In genomic region chr5:92850886-92851285, GRCh38 we compare ENCODE assay signal across 22 cellular contexts.
DNase-seq lines count a peak whose midpoint lies in the region; ATAC-seq and TF ChIP-seq lines count a peak whose summit lies in the region.
"Had no signal": no experiment of that assay in that cellular context is flagged by ENCODE, and none has a peak within 500 bp of the region (broad histone marks: within the 10 kb centered on the region; RNA-seq: fewer than 3 reads in every experiment).

No MANE protein-coding gene starts in this region.

- DNase-seq in DMS53 (lab: John Stamatoyannopoulos, UW) (peak; percentile 75), MG63 (peak; percentile 36), SHP77 treated with DMSO at 0.1 percent for 48 hours (lab: John Stamatoyannopoulos, UW) (peak; percentile 60), dedifferentiated amniotic fluid mesenchymal stem cell (ENCODE audit: extremely low spot score) (no peak)
- DNase-seq: Calu3; CD4-positive, alpha-beta memory T cell; DMS79 treated with DMSO at 0.1 percent for 48 hours; H9; Karpas-422; MM.1S; NCI-H1092 treated with DMSO at 0.1 percent for 48 hours; NCI-H1694; NCI-H2107; NCI-H226; NCI-H526; OCI-M1; SIG-M5 had no signal

- H3K27me3 Mint-ChIP-seq in nephron (ENCODE audit: low read depth): no peaks in the 10 kb centered on the region
- H3K27me3 Mint-ChIP-seq: CD4-positive, alpha-beta memory T cell; IgD-negative memory B cell had no signal

- no peaks in the 10 kb centered on the region for H3K27me3 ChIP-seq in MG63
- H3K27me3 ChIP-seq: BLaER1 had no signal

- H3K4me1 Mint-ChIP-seq in nephron: peaks cover 22% of the 10 kb centered on the region
- H3K4me1 Mint-ChIP-seq: CD4-positive, alpha-beta memory T cell; H9; IgD-negative memory B cell had no signal

- peaks cover 4% of the 10 kb centered on the region for H3K9me3 ChIP-seq in MG63
- H3K9me3 ChIP-seq: BLaER1 had no signal

- no peak overlapping the region for H3K4me3 Mint-ChIP-seq in nephron
- H3K4me3 Mint-ChIP-seq: CD4-positive, alpha-beta memory T cell; H9; IgD-negative memory B cell had no signal

- no peaks in the 10 kb centered on the region for H3K36me3 Mint-ChIP-seq in nephron (ENCODE audit: low read depth)
- H3K36me3 Mint-ChIP-seq: CD4-positive, alpha-beta memory T cell; IgD-negative memory B cell had no signal

- H3K27ac Mint-ChIP-seq in nephron: peak overlapping the region in 2 of 3 experiments; percentile 56 to 67
- H3K27ac Mint-ChIP-seq: CD4-positive, alpha-beta memory T cell; H9; IgD-negative memory B cell had no signal

- no peaks in the 10 kb centered on the region for H3K36me3 ChIP-seq in MG63
- H3K36me3 ChIP-seq: BLaER1 had no signal

- no peak for TF ChIP-seq CTCF in nephron (IDR thresholded peaks at IDR 0.05; ENCODE audit: unreplicated experiment in 3 of 3)

- H3K4me3 ChIP-seq in MG63: no peak overlapping the region
- H3K4me3 ChIP-seq: BLaER1 had no signal

- no peak for ATAC-seq in GM19463 (IDR thresholded peaks at IDR 0.05; ENCODE audit: unreplicated experiment)
- no peak for ATAC-seq in esophagus mucosa

- H3K9me3 Mint-ChIP-seq in nephron: no peaks in the 10 kb centered on the region
- H3K9me3 Mint-ChIP-seq: H9 had no signal
